ENCODE assay signal across 11 cellular contexts in genomic region chr1:183148599-183148998, GRCh38. TPM values are rescaled to one million over a fixed set of nuclear protein-coding genes. Genes with fewer than 3 reads are reported as not detected.
A peak's percentile ranks its signal among the peaks of the same experiment; 100 is the strongest.
DNase-seq lines count a peak whose midpoint lies in the region; ATAC-seq and TF ChIP-seq lines count a peak whose summit lies in the region.
"Had no signal": no experiment of that assay in that cellular context is flagged by ENCODE, and none has a peak within 500 bp of the region (broad histone marks: within the 10 kb centered on the region; RNA-seq: fewer than 3 reads in every experiment).

No MANE protein-coding gene starts in this region.

- H3K27me3 Mint-ChIP-seq in activated CD4-positive, alpha-beta T cell treated with anti-CD3 and anti-CD28 coated beads, Interleukin-2, amount 10 ng/mL, durations not matched to agents 24 days and 14 days: peaks cover 11% of the 10 kb centered on the region

- H3K4me3 ChIP-seq in ascending aorta (peak overlapping the region in 1 of 2 donors; percentile 4), rectal smooth muscle tissue (ENCODE audit: low read length) (no peak overlapping the region), trophoblast cell (ENCODE audit: low read depth, low read length) (no peak overlapping the region)
- H3K4me3 ChIP-seq: HAP-1 had no signal

- WGBS in trophoblast cell (ENCODE audit: extremely low coverage, insufficient coverage, insufficient read length): no CpG with 5 or more reads among the region's 5 CpGs

- H3K27ac Mint-ChIP-seq in activated CD4-positive, alpha-beta T cell treated with anti-CD3 and anti-CD28 coated beads, Interleukin-2, amount 10 ng/mL, durations not matched to agents 24 days and 14 days: no peak overlapping the region

- no peaks in the 10 kb centered on the region for H3K79me1 ChIP-seq in trophoblast cell (ENCODE audit: low read length)

- H3K9me3 ChIP-seq in ascending aorta (no peaks in the 10 kb centered on the region), trophoblast cell (ENCODE audit: insufficient read depth, low read depth, low read length) (peaks cover 2% of the 10 kb centered on the region)
- H3K9me3 ChIP-seq: HAP-1 had no signal

- H4K12ac ChIP-seq in trophoblast cell (ENCODE audit: low read depth, low read length): no peak overlapping the region

- H4K91ac ChIP-seq in trophoblast cell (ENCODE audit: low read depth, low read length): no peak overlapping the region

- no peak overlapping the region for H3K9ac ChIP-seq in rectal smooth muscle tissue (ENCODE audit: low read length)
- no peak overlapping the region for H3K9ac ChIP-seq in trophoblast cell (ENCODE audit: low read length)

- H2AFZ ChIP-seq in trophoblast cell (ENCODE audit: insufficient read depth, low read length, poor library complexity): no peak overlapping the region

- no peak for TF ChIP-seq CTCF in ascending aorta (IDR thresholded peaks at IDR 0.05)

- no peak overlapping the region for H2AK5ac ChIP-seq in trophoblast cell (ENCODE audit: low read length)

- peaks cover 0 to 13% of the 10 kb centered on the region in 2 donors for H3K4me1 ChIP-seq in ascending aorta
- no peaks in the 10 kb centered on the region for H3K4me1 ChIP-seq in rectal smooth muscle tissue (ENCODE audit: control insufficient read depth, insufficient read depth, low read length)
- no peaks in the 10 kb centered on the region for H3K4me1 ChIP-seq in trophoblast cell (ENCODE audit: control insufficient read depth in 1 of 2, insufficient read depth in 2 of 2, low read length in 2 of 2)

- no peak overlapping the region for H3K4me2 ChIP-seq in trophoblast cell (ENCODE audit: low read length)

- peaks cover 0 to 4% of the 10 kb centered on the region in 2 donors for H3K36me3 ChIP-seq in ascending aorta
- no peaks in the 10 kb centered on the region for H3K36me3 ChIP-seq in rectal smooth muscle tissue (ENCODE audit: control insufficient read depth, insufficient read depth, low read length)
- peaks cover 2 to 9% of the 10 kb centered on the region in 2 experiments for H3K36me3 ChIP-seq in trophoblast cell (ENCODE audit: control insufficient read depth in 1 of 2, insufficient read depth in 2 of 2, low read length in 2 of 2)

- H3K27ac ChIP-seq in ascending aorta: peak overlapping the region; percentile 35 to 59
- H3K27ac ChIP-seq in rectal smooth muscle tissue (ENCODE audit: low read depth, low read length): peak overlapping the region; percentile 12
- H3K27ac ChIP-seq in trophoblast cell (ENCODE audit: low read depth, low read length): no peak overlapping the region

- no peak overlapping the region for H4K8ac ChIP-seq in trophoblast cell (ENCODE audit: low read depth, low read length)

- H2BK12ac ChIP-seq in trophoblast cell (ENCODE audit: low read length): no peak overlapping the region

- no peak overlapping the region for H3K18ac ChIP-seq in trophoblast cell (ENCODE audit: low read length)

- no peaks in the 10 kb centered on the region for H3K79me2 ChIP-seq in trophoblast cell (ENCODE audit: control insufficient read depth, insufficient read depth, low read length, poor library complexity)

- no peaks in the 10 kb centered on the region for H3K36me3 Mint-ChIP-seq in activated CD4-positive, alpha-beta T cell treated with anti-CD3 and anti-CD28 coated beads, Interleukin-2, amount 10 ng/mL, durations not matched to agents 24 days and 14 days (ENCODE audit: low read depth)

- no peak overlapping the region for H3K23ac ChIP-seq in trophoblast cell (ENCODE audit: low read length)

- ATAC-seq in HG02981 (IDR thresholded peaks at IDR 0.05; ENCODE audit: unreplicated experiment) (no peak), GM18868 (IDR thresholded peaks at IDR 0.05; ENCODE audit: unreplicated experiment) (no peak)

- DNase-seq in Daoy (ENCODE audit: low read depth) (peak; percentile 22), ascending aorta (ENCODE audit: low spot score in 2 of 2) (no peak), glomerular visceral epithelial cell (ENCODE audit: extremely low spot score) (peak; percentile 47), trophoblast cell (no peak)
- DNase-seq in activated CD4-positive, alpha-beta T cell treated with anti-CD3 and anti-CD28 coated beads, Interleukin-2, amount 10 ng/mL, durations not matched to agents 24 days and 14 days: no peak
- DNase-seq: activated T-cell treated with anti-CD3 and anti-CD28 coated beads, Interleukin-2, amount 50 U/mL, for 1 hour; NCI-H1105 treated with DMSO at 0.1 percent for 48 hours had no signal

- intact Hi-C loops in ascending aorta (cut with DNase I): loop anchor here (5.0 kb wide), 1 partner anchor 84 kb away; no protein-coding TSS in a partner anchor
- intact Hi-C loops in activated CD4-positive, alpha-beta T cell treated with anti-CD3 and anti-CD28 coated beads, Interleukin-2, amount 10 ng/mL, durations not matched to agents 24 days and 14 days (cut with micrococcal nuclease): no loop called here

- no peak overlapping the region for H2BK120ac ChIP-seq in trophoblast cell (ENCODE audit: insufficient read depth, low read length, poor library complexity)

- no peak overlapping the region for H3K14ac ChIP-seq in trophoblast cell (ENCODE audit: low read length)

- H3K9me3 Mint-ChIP-seq in activated CD4-positive, alpha-beta T cell treated with anti-CD3 and anti-CD28 coated beads, Interleukin-2, amount 10 ng/mL, durations not matched to agents 24 days and 14 days: no peaks in the 10 kb centered on the region

- H3K4me3 Mint-ChIP-seq in activated CD4-positive, alpha-beta T cell treated with anti-CD3 and anti-CD28 coated beads, Interleukin-2, amount 10 ng/mL, durations not matched to agents 24 days and 14 days: no peak overlapping the region

- H3K4ac ChIP-seq in trophoblast cell (ENCODE audit: low read depth, low read length): no peak overlapping the region

- H3K27me3 ChIP-seq in ascending aorta (no peaks in the 10 kb centered on the region), rectal smooth muscle tissue (ENCODE audit: control insufficient read depth, insufficient read depth, low read length) (no peaks in the 10 kb centered on the region), trophoblast cell (ENCODE audit: insufficient read depth, low read length) (no peaks in the 10 kb centered on the region)

- H2BK5ac ChIP-seq in trophoblast cell (ENCODE audit: low read depth, low read length, poor library complexity): no peak overlapping the region

- no peaks in the 10 kb centered on the region for H3K4me1 Mint-ChIP-seq in activated CD4-positive, alpha-beta T cell treated with anti-CD3 and anti-CD28 coated beads, Interleukin-2, amount 10 ng/mL, durations not matched to agents 24 days and 14 days

RNA-seq across cellular contexts. Expression of gene LAMC2, which starts 37.5 kb away (rescaled TPM):
- 1.4 and 1.6 TPM in 2 replicates for total RNA-seq in Daoy (2014; rRNA removed; shearing (Covaris generic))
- 1.1 TPM for total RNA-seq in ascending aorta
- 0.05 and 0.07 TPM in 2 replicates for total RNA-seq in activated CD4-positive, alpha-beta T cell treated with anti-CD3 and anti-CD28 coated beads, Interleukin-2, amount 10 ng/mL, durations not matched to agents 24 days and 14 days
- 22.9 and 24.7 TPM in 2 replicates for polyA plus RNA-seq in trophoblast cell (2013)

Comparison
In these comparisons a context has a peak if more than half of its experiments do, and no peak if none do; other contexts are left out.
1. DNase-seq: peak in Daoy (single experiment) and glomerular visceral epithelial cell (single experiment); none in ascending aorta (0 of 2), activated CD4-positive, alpha-beta T cell treated with anti-CD3 and anti-CD28 coated beads, Interleukin-2, amount 10 ng/mL, durations not matched to agents 24 days and 14 days (single experiment) and trophoblast cell (0 of 2).